Comparison of ENCODE assay signal across 11 cellular contexts in genomic region chr4:153530996-153531375, GRCh38.
A peak's percentile ranks its signal among the peaks of the same experiment; 100 is the strongest.
DNase-seq lines count a peak whose midpoint lies in the region; ATAC-seq, FAIRE-seq and TF ChIP-seq lines count a peak whose summit lies in the region.
"Had no signal": no experiment of that assay in that cellular context is flagged by ENCODE, and none has a peak within 500 bp of the region (broad histone marks: within the 10 kb centered on the region; RNA-seq: fewer than 3 reads in every experiment).

No MANE protein-coding gene starts in this region.

- no peak for ATAC-seq in activated T-cell treated with anti-CD3 and anti-CD28 coated beads, Interleukin-2, amount 50 U/mL, for 4 hours
- ATAC-seq in stimulated activated effector memory CD8-positive, alpha-beta T cell treated with anti-CD3 and anti-CD28 coated beads, Interleukin-12 subunit alpha, Interleukin-12 subunit beta, amount 100 ng/mL, for 72 hours = no peak
- no peak for ATAC-seq in HG03342 (IDR thresholded peaks at IDR 0.05; ENCODE audit: unreplicated experiment)

- no peaks in the 10 kb centered on the region for H3K36me3 ChIP-seq in SK-N-SH (replicated peaks in 1 of 2; ENCODE audit: control insufficient read depth in 1 of 2, insufficient read depth in 2 of 2, low read length in 1 of 2)
- no peaks in the 10 kb centered on the region for H3K36me3 ChIP-seq in vagina
- H3K36me3 ChIP-seq in small intestine (ENCODE audit: control insufficient read depth in 2 of 2, insufficient read depth in 2 of 2, low read length in 2 of 2) = no peaks in the 10 kb centered on the region

- TF ChIP-seq CTCF in SK-N-SH (IDR thresholded peaks at IDR 0.05) = 0 out of 2 replicates have a peak, but pooled peaks have one; percentile 26
- peak; percentile 11 for TF ChIP-seq CTCF in fibroblast of mammary gland (conservative IDR thresholded peaks at IDR 0.05; ENCODE audit: control insufficient read depth, insufficient read depth, low read depth, low read length)
- TF ChIP-seq CTCF in vagina (IDR thresholded peaks at IDR 0.05) = no peak

- H3K27me3 Mint-ChIP-seq in activated T-cell treated with anti-CD3 and anti-CD28 coated beads, Interleukin-2, amount 50 U/mL, for 4 hours (ENCODE audit: low read depth) = no peaks in the 10 kb centered on the region

- no peak for TF ChIP-seq POLR2A in vagina (IDR thresholded peaks at IDR 0.05)

- no peak for DNase-seq in activated T-cell treated with anti-CD3 and anti-CD28 coated beads, Interleukin-2, amount 50 U/mL, for 4 hours
- DNase-seq in activated T-cell treated with anti-CD3 and anti-CD28 coated beads for 4 hours = no peak
- peak; percentile 31 for DNase-seq in SK-N-SH
- DNase-seq in fibroblast of mammary gland (ENCODE audit: low read depth) = no peak
- no peak for DNase-seq in stimulated activated effector memory CD8-positive, alpha-beta T cell treated with anti-CD3 and anti-CD28 coated beads, Interleukin-12 subunit alpha, Interleukin-12 subunit beta, amount 100 ng/mL, for 72 hours (ENCODE audit: low spot score in 2 of 2)
- no peak for DNase-seq in vagina (ENCODE audit: extremely low spot score in 2 of 2)
- no peak for DNase-seq in small intestine
- DNase-seq: anterior cingulate cortex, Caco-2 had no signal

- no peak overlapping the region for H3K9ac ChIP-seq in SK-N-SH

- H3K79me2 ChIP-seq in SK-N-SH (ENCODE audit: insufficient read depth) = peaks cover 5% of the 10 kb centered on the region; the same call in 1 of the 2 replicates

- FAIRE-seq in small intestine (lab: Jason Lieb, UNC) = no peak
- FAIRE-seq: TTC549 had no signal

- H3K27ac Mint-ChIP-seq in stimulated activated effector memory CD8-positive, alpha-beta T cell treated with anti-CD3 and anti-CD28 coated beads, Interleukin-12 subunit alpha, Interleukin-12 subunit beta, amount 100 ng/mL, for 72 hours = peak overlapping the region; percentile 94

- peaks cover 13% of the 10 kb centered on the region for H3K36me3 Mint-ChIP-seq in activated T-cell treated with anti-CD3 and anti-CD28 coated beads, Interleukin-2, amount 50 U/mL, for 4 hours (ENCODE audit: insufficient read depth)
- H3K36me3 Mint-ChIP-seq in stimulated activated effector memory CD8-positive, alpha-beta T cell treated with anti-CD3 and anti-CD28 coated beads, Interleukin-12 subunit alpha, Interleukin-12 subunit beta, amount 100 ng/mL, for 72 hours = peaks cover 25% of the 10 kb centered on the region

- intact Hi-C loops in vagina (cut with DNase I) = no loop called here

- peaks cover 3 to 11% of the 10 kb centered on the region in 2 experiments; a peak in 3 of 4 replicates for H3K4me1 ChIP-seq in SK-N-SH (ENCODE audit: control insufficient read depth in 1 of 2, insufficient read depth in 2 of 2, low read depth in 1 of 2, low read length in 1 of 2)
- peaks cover 47% of the 10 kb centered on the region for H3K4me1 ChIP-seq in vagina
- peaks cover 0 to 10% of the 10 kb centered on the region in 2 donors for H3K4me1 ChIP-seq in small intestine (ENCODE audit: control insufficient read depth in 2 of 2, insufficient read depth in 1 of 2, low read depth in 1 of 2, low read length in 1 of 2)
- H3K4me1 ChIP-seq: Caco-2 had no signal

- no peak overlapping the region for H2AFZ ChIP-seq in SK-N-SH (ENCODE audit: low read depth)

- no peaks in the 10 kb centered on the region for H3F3A ChIP-seq in SK-N-SH (replicated peaks; ENCODE audit: insufficient read depth)

- peak overlapping the region; percentile 62 for H3K4me3 Mint-ChIP-seq in activated T-cell treated with anti-CD3 and anti-CD28 coated beads, Interleukin-2, amount 50 U/mL, for 4 hours
- peak overlapping the region; percentile 60 for H3K4me3 Mint-ChIP-seq in stimulated activated effector memory CD8-positive, alpha-beta T cell treated with anti-CD3 and anti-CD28 coated beads, Interleukin-12 subunit alpha, Interleukin-12 subunit beta, amount 100 ng/mL, for 72 hours

- 93% methylated on average over 1 of the region's 1 CpG for WGBS in SK-N-SH (ENCODE audit: low lambda C conversion rate)
- WGBS in small intestine, 3 donors = 81 to 96% (median 91%) methylated on average over 1 of the region's 1 CpG

- POLR2A ChIA-PET in SK-N-SH (lab: Yijun Ruan, JAX) = no interaction called here

- 0 out of 2 replicates have a peak, but pooled peaks cover 4% of the 10 kb centered on the region for H4K20me1 ChIP-seq in SK-N-SH (ENCODE audit: insufficient read depth)

- H3K4me2 ChIP-seq in SK-N-SH = no peak overlapping the region

- no peaks in the 10 kb centered on the region for H3K9me3 ChIP-seq in SK-N-SH
- H3K9me3 ChIP-seq in vagina = no peaks in the 10 kb centered on the region
- H3K9me3 ChIP-seq in small intestine (ENCODE audit: control insufficient read depth, low read depth) = no peaks in the 10 kb centered on the region
- H3K9me3 ChIP-seq: Caco-2 had no signal

- H3K27ac ChIP-seq in SK-N-SH (ENCODE audit: low read depth in 2 of 2, low read length in 1 of 2) = no peak overlapping the region
- H3K27ac ChIP-seq in vagina = no peak overlapping the region
- H3K27ac ChIP-seq in small intestine (ENCODE audit: low read depth in 1 of 2, low read length in 1 of 2) = no peak overlapping the region

- no peak overlapping the region for H3K4me3 ChIP-seq in SK-N-SH (ENCODE audit: low read depth in 2 of 2, low read length in 1 of 2)
- no peak overlapping the region for H3K4me3 ChIP-seq in fibroblast of mammary gland (ENCODE audit: control insufficient read depth, low read depth, low read length)
- H3K4me3 ChIP-seq in vagina = no peak overlapping the region
- no peak overlapping the region for H3K4me3 ChIP-seq in small intestine (ENCODE audit: low read depth in 1 of 2, low read length in 2 of 2)

- no peaks in the 10 kb centered on the region for H3K9me2 ChIP-seq in SK-N-SH

- peaks cover 94% of the 10 kb centered on the region for H3K4me1 Mint-ChIP-seq in activated T-cell treated with anti-CD3 and anti-CD28 coated beads, Interleukin-2, amount 50 U/mL, for 4 hours (ENCODE audit: low read depth)
- H3K4me1 Mint-ChIP-seq in stimulated activated effector memory CD8-positive, alpha-beta T cell treated with anti-CD3 and anti-CD28 coated beads, Interleukin-12 subunit alpha, Interleukin-12 subunit beta, amount 100 ng/mL, for 72 hours = peaks cover 88% of the 10 kb centered on the region

- H3K9me3 Mint-ChIP-seq in activated T-cell treated with anti-CD3 and anti-CD28 coated beads, Interleukin-2, amount 50 U/mL, for 4 hours = no peaks in the 10 kb centered on the region
- H3K9me3 Mint-ChIP-seq in stimulated activated effector memory CD8-positive, alpha-beta T cell treated with anti-CD3 and anti-CD28 coated beads, Interleukin-12 subunit alpha, Interleukin-12 subunit beta, amount 100 ng/mL, for 72 hours = no peaks in the 10 kb centered on the region

- TF ChIP-seq EP300 in SK-N-SH (IDR thresholded peaks at IDR 0.05; ENCODE audit: borderline replicate concordance in 1 of 2, low read depth in 1 of 2, low read length in 1 of 2) = no peak

- CTCF ChIA-PET in SK-N-SH (lab: Yijun Ruan, JAX) = interaction anchor here (0.5 to 1.9 kb wide), 7 partner anchors 11 to 404 kb away, joined by 3 to 5 read pairs (median 3); no protein-coding TSS in a partner anchor

- TF ChIP-seq RAD21 in SK-N-SH (IDR thresholded peaks at IDR 0.05; ENCODE audit: low read length) = no peak

- no peaks in the 10 kb centered on the region for H3K27me3 ChIP-seq in SK-N-SH (ENCODE audit: insufficient read depth)
- no peaks in the 10 kb centered on the region for H3K27me3 ChIP-seq in vagina
- H3K27me3 ChIP-seq in small intestine (ENCODE audit: control insufficient read depth in 2 of 2, insufficient read depth in 2 of 2, low read length in 2 of 2) = no peaks in the 10 kb centered on the region

TF ChIP-seq in SK-N-SH, 30 proteins besides CTCF, POLR2A, EP300 and RAD21 (continues in another document):
- no peak for TF ChIP-seq ZBTB33 (IDR thresholded peaks at IDR 0.05; ENCODE audit: borderline replicate concordance, low read depth)
- no peak for TF ChIP-seq ELF1 (IDR thresholded peaks at IDR 0.05)
- no peak for TF ChIP-seq RXRA (IDR thresholded peaks at IDR 0.05; ENCODE audit: borderline replicate concordance, low read depth)
- TF ChIP-seq JUND (IDR thresholded peaks at IDR 0.05) = no peak
- TF ChIP-seq NFIC (IDR thresholded peaks at IDR 0.05; ENCODE audit: borderline replicate concordance) = no peak
- TF ChIP-seq USF2 (IDR thresholded peaks at IDR 0.05; ENCODE audit: borderline replicate concordance, low read depth, low read length) = no peak
- TF ChIP-seq RFX5 (IDR thresholded peaks at IDR 0.05; ENCODE audit: low read length) = no peak
- no peak for TF ChIP-seq GATA2 (CRISPR knock-in tag; IDR thresholded peaks at IDR 0.05)
- no peak for TF ChIP-seq IRF3 (IDR thresholded peaks at IDR 0.05; ENCODE audit: low read depth, low read length)
- TF ChIP-seq MXI1 (IDR thresholded peaks at IDR 0.05; ENCODE audit: low read depth, low read length) = no peak

Comparison
In these comparisons a context has a peak if more than half of its experiments do, and no peak if none do; other contexts are left out.
1. CTCF ChIP-seq: peak in SK-N-SH (single experiment) and fibroblast of mammary gland (single experiment); none in vagina (0 of 3).